15 cellular contexts compared by ENCODE assay signal in genomic region chr12:120651821-120652220, GRCh38. TPM values are rescaled to one million over a fixed set of nuclear protein-coding genes. Genes with fewer than 3 reads are reported as not detected.
DNase-seq lines count a peak whose midpoint lies in the region; ATAC-seq, FAIRE-seq and TF ChIP-seq lines count a peak whose summit lies in the region.
"Had no signal": no experiment of that assay in that cellular context is flagged by ENCODE, and none has a peak within 500 bp of the region (broad histone marks: within the 10 kb centered on the region; RNA-seq: fewer than 3 reads in every experiment).

No MANE protein-coding gene starts in this region.

- SMC1A ChIA-PET in GM12878 (lab: Charles Lee; ENCODE audit: uncharacterized antibody, unreplicated experiment) = interaction anchor here (0.8 to 8.8 kb wide), 5 partner anchors 15 to 321 kb away, joined by 3 to 146 read pairs (median 7); partner anchors contain the start of gene MLEC

- no peak for TF ChIP-seq POLR2A in GM12878 (IDR thresholded peaks at IDR 0.05; ENCODE audit: low read depth, low read length)

- peak; percentile 64 for FAIRE-seq in GM12878 (lab: Jason Lieb, UNC)

- H3K36me3 Mint-ChIP-seq in activated T-cell treated with anti-CD3 and anti-CD28 coated beads, Interleukin-2, amount 50 U/mL, for 24 hours (ENCODE audit: low read depth) = no peaks in the 10 kb centered on the region
- H3K36me3 Mint-ChIP-seq: memory B cell had no signal

- peaks cover 48% of the 10 kb centered on the region for H3K27me3 Mint-ChIP-seq in activated T-cell treated with anti-CD3 and anti-CD28 coated beads, Interleukin-2, amount 50 U/mL, for 24 hours

- TF ChIP-seq EP300 in GM12878 (IDR thresholded peaks at IDR 0.05; ENCODE audit: borderline replicate concordance in 1 of 2, control insufficient read depth in 1 of 2, low read depth in 2 of 2, low read length in 2 of 2) = no peak

- intact Hi-C loops in GM12878 (cut with micrococcal nuclease; ENCODE audit: unreplicated experiment) = no loop called here

- no peaks in the 10 kb centered on the region for H3K9me3 ChIP-seq in GM12878 (replicated peaks; ENCODE audit: control insufficient read depth, insufficient read depth, low read length)
- H3K9me3 ChIP-seq: esophagus squamous epithelium, thyroid gland had no signal

- H3K4me3 Mint-ChIP-seq in activated T-cell treated with anti-CD3 and anti-CD28 coated beads, Interleukin-2, amount 50 U/mL, for 24 hours = no peak overlapping the region
- H3K4me3 Mint-ChIP-seq: memory B cell had no signal

- BruUV-seq in GM12878 (replicated peaks; lab: Mats Ljungman, UMichigan) = no TSS peak

- H3K27ac ChIP-seq in GM12878 (ENCODE audit: control insufficient read depth, insufficient read depth) (no peak overlapping the region), brain microvascular endothelial cell (no peak overlapping the region)
- H3K27ac ChIP-seq: SK-N-MC, thyroid gland had no signal

- CTCF ChIA-PET in GM12878 (lab: Yijun Ruan, JAX) = interaction anchor here (9.6 to 14.4 kb wide), 3 partner anchors 15 to 69 kb away, joined by 104 to 454 read pairs (median 184); partner anchors contain the start of genes MLEC and POP5

- H3K27me3 ChIP-seq in GM12878 (replicated peaks in 1 of 2; ENCODE audit: control insufficient read depth in 2 of 2, insufficient read depth in 2 of 2, low read length in 1 of 2) = no peaks in the 10 kb centered on the region
- H3K27me3 ChIP-seq in brain microvascular endothelial cell (replicated peaks) = peaks cover 37% of the 10 kb centered on the region
- H3K27me3 ChIP-seq: thyroid gland had no signal

- ATAC-seq in GM12878 = no peak

- H3K4me3 ChIP-seq in AG10803 (ENCODE audit: low read length) (no peak overlapping the region), GM12878 (no peak overlapping the region), brain microvascular endothelial cell (ENCODE audit: low read depth, low read length) (no peak overlapping the region)
- H3K4me3 ChIP-seq: esophagus squamous epithelium, SK-N-MC, thyroid gland had no signal

- H3K79me2 ChIP-seq in GM12878 (ENCODE audit: control insufficient read depth, insufficient read depth, low read length) = no peaks in the 10 kb centered on the region

- no peak for TF ChIP-seq RAD21 in GM12878 (IDR thresholded peaks at IDR 0.05; ENCODE audit: insufficient read depth, low read depth, low read length)

- DNase-seq in AG10803 (ENCODE audit: low read depth) = peak; percentile 26
- peak; percentile 55 for DNase-seq in HT-29 (ENCODE audit: low spot score)
- no peak for DNase-seq in GM12878 (ENCODE audit: low read depth, low spot score)
- DNase-seq in iris pigment epithelial cell (ENCODE audit: low read depth) = peak; percentile 85
- no peak for DNase-seq in GM19240 (ENCODE audit: insufficient read length, low spot score)
- DNase-seq in activated T-cell treated with anti-CD3 and anti-CD28 coated beads, Interleukin-2, amount 50 U/mL, for 24 hours = no peak
- DNase-seq in brain microvascular endothelial cell = no peak
- DNase-seq in NCI-H1105 treated with DMSO at 0.1 percent for 48 hours (lab: John Stamatoyannopoulos, UW) = no peak
- DNase-seq: activated CD4-positive, alpha-beta T cell treated with anti-CD3 and anti-CD28 coated beads, Interleukin-2, amount 50 U/mL, for 48 hours; esophagus squamous epithelium; stimulated activated CD4-positive, alpha-beta T cell treated with anti-CD3 and anti-CD28 coated beads, Interleukin-4, amount 100 ng/mL, for 1 hour; thyroid gland had no signal

- TF ChIP-seq CTCF in AG10803 (conservative IDR thresholded peaks at IDR 0.05; ENCODE audit: low read length) = no peak
- no peak for TF ChIP-seq CTCF in GM12878 (IDR thresholded peaks at IDR 0.05 in 2 of 3, conservative IDR thresholded peaks at IDR 0.05 in 1 of 3; ENCODE audit: control insufficient read depth in 2 of 3, extremely low read depth in 1 of 3, insufficient read depth in 1 of 3, low read depth in 3 of 3, low read length in 3 of 3)
- no peak for TF ChIP-seq CTCF in brain microvascular endothelial cell (IDR thresholded peaks at IDR 0.05; ENCODE audit: low read depth, low read length, missing control alignments)

- peak overlapping the region; percentile 32; the same call in 1 of the 2 replicates for H3K4me2 ChIP-seq in GM12878 (ENCODE audit: control insufficient read depth, insufficient read depth)

- no peak overlapping the region for H3K9ac ChIP-seq in GM12878 (ENCODE audit: control insufficient read depth, insufficient read depth, low read length)

- peaks cover 9% of the 10 kb centered on the region for H3K4me1 Mint-ChIP-seq in activated T-cell treated with anti-CD3 and anti-CD28 coated beads, Interleukin-2, amount 50 U/mL, for 24 hours (ENCODE audit: low read depth)

- H4K20me1 ChIP-seq in GM12878 (ENCODE audit: control insufficient read depth, insufficient read depth) = no peaks in the 10 kb centered on the region

- H3K36me3 ChIP-seq in GM12878 (ENCODE audit: control insufficient read depth in 2 of 2, insufficient read depth in 2 of 2, low read length in 1 of 2) (no peaks in the 10 kb centered on the region), brain microvascular endothelial cell (replicated peaks) (no peaks in the 10 kb centered on the region)
- H3K36me3 ChIP-seq: esophagus squamous epithelium, thyroid gland had no signal

- in situ Hi-C loops in GM12878 (cut with MboI) = no loop called here
- in situ Hi-C loops in brain microvascular endothelial cell (cut with HindIII; ENCODE audit: low pct_ligation_motif_present, low sequenced_read_pairs) = no loop called here

- WGBS in GM12878 (ENCODE audit: insufficient coverage, insufficient replicate concordance, low lambda C conversion rate, missing lambda C conversion rate) = 84% methylated on average over 5 of the region's 5 CpGs

- POLR2A ChIA-PET in GM12878 (lab: Charles Lee) = interaction anchor here (0.8 to 1.8 kb wide), 3 partner anchors 10 to 18 kb away, joined by 3 to 8 read pairs (median 4); no protein-coding TSS in a partner anchor

- no peak overlapping the region for H2AFZ ChIP-seq in GM12878 (ENCODE audit: control insufficient read depth, low read depth, low read length)

- no peak overlapping the region for H3K27ac Mint-ChIP-seq in activated T-cell treated with anti-CD3 and anti-CD28 coated beads, Interleukin-2, amount 50 U/mL, for 24 hours
- H3K27ac Mint-ChIP-seq: memory B cell had no signal

- RAD21 ChIA-PET in GM12878 (lab: Charles Lee; ENCODE audit: unreplicated experiment) = interaction anchor here (1.1 to 7.3 kb wide), 4 partner anchors 18 to 35 kb away, joined by 3 to 77 read pairs (median 4); partner anchors contain the start of gene MLEC

- no peaks in the 10 kb centered on the region for H3K9me3 Mint-ChIP-seq in activated T-cell treated with anti-CD3 and anti-CD28 coated beads, Interleukin-2, amount 50 U/mL, for 24 hours
- H3K9me3 Mint-ChIP-seq: memory B cell had no signal

- peaks cover 19% of the 10 kb centered on the region for H3K4me1 ChIP-seq in GM12878 (ENCODE audit: control insufficient read depth, insufficient read depth, low read length)

RNA-seq across cellular contexts. Expression of gene CABP1, which starts 11.4 kb away (rescaled TPM):
- 3.5 and 7.0 TPM in 2 replicates for total RNA-seq in HT-29 (2014; rRNA removed; shearing (Covaris generic))
- 7.5 and 8.0 TPM in 2 replicates for total RNA-seq in GM12878 (2013; cell fraction: nucleolus; rRNA removed)
- 0.56 and 1.1 TPM in 2 replicates for total RNA-seq in GM12878 (2014; rRNA removed)
- 0.72 and 0.88 TPM in 2 replicates for total RNA-seq in GM12878 (2014; rRNA removed; fragmentation: Illumina TruSeq; extraction: Trizol)
- total RNA-seq in GM12878 (2021) = 2.3 and 2.4 TPM in 2 replicates
- polyA plus RNA-seq in GM12878 (2011; ENCODE audit: low read depth) = 0.49 TPM
- 2.2 and 2.3 TPM in 2 replicates for polyA plus RNA-seq in GM12878 (2011; rRNA removed)
- 1.9 and 3.5 TPM in 2 replicates for polyA plus RNA-seq in GM12878 (2011; cell fraction: cytosol; rRNA removed)
- 6.2 and 8.7 TPM in 2 replicates for polyA plus RNA-seq in GM12878 (2011; cell fraction: nucleus; rRNA removed)
- polyA plus RNA-seq in GM12878 (2012) = 1.0 and 1.9 TPM in 2 replicates
- 0.84 and 1.1 TPM in 2 replicates for polyA plus RNA-seq in GM12878 (2014; fragmentation: Illumina TruSeq; extraction: Trizol)
- polyA plus RNA-seq in GM12878 (2014; fragmentation: Nextera tagmentation; extraction: Ambion mirVana) = not detected
- 0.88 and 0.93 TPM in 2 replicates for polyA plus RNA-seq in GM12878 (2014; rRNA removed)
- under 1 TPM; 0.16 to 0.23 TPM for polyA plus RNA-seq in GM12878 (2016; fragmentation: Nextera tagmentation; extraction: Ambion mirVana)
- polyA minus RNA-seq in GM12878 (2011; rRNA and poly(A)+ RNA removed) = 3.1 and 3.4 TPM in 2 replicates
- 0.42 and 1.2 TPM in 2 replicates for polyA minus RNA-seq in GM12878 (2011; cell fraction: cytosol; rRNA and poly(A)+ RNA removed)
- polyA minus RNA-seq in GM12878 (2011; cell fraction: nucleus; rRNA and poly(A)+ RNA removed) = 2.5 and 2.6 TPM in 2 replicates
- total RNA-seq: H4 had no signal

RNA-seq across cellular contexts. Expression of gene MLEC, which starts 35.1 kb away (rescaled TPM):
- total RNA-seq in HT-29 (2014; rRNA removed; shearing (Covaris generic)) = 226 and 266 TPM in 2 replicates
- total RNA-seq in GM12878 (2013; cell fraction: nucleolus; rRNA removed) = 172 and 187 TPM in 2 replicates
- 76.4 and 84.6 TPM in 2 replicates for total RNA-seq in GM12878 (2014; rRNA removed)
- total RNA-seq in GM12878 (2014; rRNA removed; fragmentation: Illumina TruSeq; extraction: Trizol) = 95.2 and 99.8 TPM in 2 replicates
- total RNA-seq in GM12878 (2021) = 131 and 140 TPM in 2 replicates
- 46.5 TPM for polyA plus RNA-seq in GM12878 (2011; ENCODE audit: low read depth)
- polyA plus RNA-seq in GM12878 (2011; rRNA removed) = 149 and 154 TPM in 2 replicates
- polyA plus RNA-seq in GM12878 (2011; cell fraction: cytosol; rRNA removed) = 87.9 and 96.6 TPM in 2 replicates
- polyA plus RNA-seq in GM12878 (2011; cell fraction: nucleus; rRNA removed) = 76.3 and 77.4 TPM in 2 replicates
- 66.0 and 70.2 TPM in 2 replicates for polyA plus RNA-seq in GM12878 (2012)
- 107 and 152 TPM in 2 replicates for polyA plus RNA-seq in GM12878 (2014; fragmentation: Illumina TruSeq; extraction: Trizol)
- polyA plus RNA-seq in GM12878 (2014; fragmentation: Nextera tagmentation; extraction: Ambion mirVana) = 10 to 100 TPM; 26.7 to 28.2 TPM
- polyA plus RNA-seq in GM12878 (2014; rRNA removed) = 61.4 and 64.4 TPM in 2 replicates
- polyA plus RNA-seq in GM12878 (2016; fragmentation: Nextera tagmentation; extraction: Ambion mirVana) = 100 to 1,000 TPM; 158 to 172 TPM
- polyA minus RNA-seq in GM12878 (2011; rRNA and poly(A)+ RNA removed) = 107 and 156 TPM in 2 replicates
- 37.3 and 47.4 TPM in 2 replicates for polyA minus RNA-seq in GM12878 (2011; cell fraction: cytosol; rRNA and poly(A)+ RNA removed)
- polyA minus RNA-seq in GM12878 (2011; cell fraction: nucleus; rRNA and poly(A)+ RNA removed) = 22.4 and 24.8 TPM in 2 replicates

RNA-seq across cellular contexts. Expression of gene UNC119B, which starts 58.4 kb away (rescaled TPM):
- total RNA-seq in HT-29 (2014; rRNA removed; shearing (Covaris generic)) = 16.7 and 19.1 TPM in 2 replicates
- total RNA-seq in GM12878 (2013; cell fraction: nucleolus; rRNA removed) = 19.8 and 23.2 TPM in 2 replicates
- 8.7 and 10.3 TPM in 2 replicates for total RNA-seq in GM12878 (2014; rRNA removed)
- total RNA-seq in GM12878 (2014; rRNA removed; fragmentation: Illumina TruSeq; extraction: Trizol) = 10.1 and 10.6 TPM in 2 replicates
- 22.4 and 23.3 TPM in 2 replicates for total RNA-seq in GM12878 (2021)
- polyA plus RNA-seq in GM12878 (2011; ENCODE audit: low read depth) = 13.1 TPM
- polyA plus RNA-seq in GM12878 (2011; rRNA removed) = 31.5 and 31.7 TPM in 2 replicates
- polyA plus RNA-seq in GM12878 (2011; cell fraction: cytosol; rRNA removed) = 27.5 and 28.4 TPM in 2 replicates
- polyA plus RNA-seq in GM12878 (2011; cell fraction: nucleus; rRNA removed) = 35.2 and 38.9 TPM in 2 replicates
- 13.6 and 16.4 TPM in 2 replicates for polyA plus RNA-seq in GM12878 (2012)
- 16.3 and 17.9 TPM in 2 replicates for polyA plus RNA-seq in GM12878 (2014; fragmentation: Illumina TruSeq; extraction: Trizol)
- polyA plus RNA-seq in GM12878 (2014; fragmentation: Nextera tagmentation; extraction: Ambion mirVana) = 1 to 10 TPM; 4.3 to 8.5 TPM
- polyA plus RNA-seq in GM12878 (2014; rRNA removed) = 20.8 and 23.9 TPM in 2 replicates
- polyA plus RNA-seq in GM12878 (2016; fragmentation: Nextera tagmentation; extraction: Ambion mirVana) = 1 to 10 TPM; 5.9 to 7.6 TPM
- 27.7 and 28.8 TPM in 2 replicates for polyA minus RNA-seq in GM12878 (2011; rRNA and poly(A)+ RNA removed)
- 6.5 and 10.8 TPM in 2 replicates for polyA minus RNA-seq in GM12878 (2011; cell fraction: cytosol; rRNA and poly(A)+ RNA removed)
- 13.2 and 18.2 TPM in 2 replicates for polyA minus RNA-seq in GM12878 (2011; cell fraction: nucleus; rRNA and poly(A)+ RNA removed)

Comparison
In these comparisons a context has a peak if more than half of its experiments do, and no peak if none do; other contexts are left out.
1. DNase-seq: peak in AG10803 (single experiment), HT-29 (single experiment) and iris pigment epithelial cell (single experiment); none in GM12878 (single experiment), GM19240 (single experiment), activated T-cell treated with anti-CD3 and anti-CD28 coated beads, Interleukin-2, amount 50 U/mL, for 24 hours (single experiment), brain microvascular endothelial cell (single experiment) and NCI-H1105 treated with DMSO at 0.1 percent for 48 hours (single experiment).